ENCODE assay signal across 1 cellular context in genomic region chrX:17567173-17567572, GRCh38.
TF ChIP-seq lines count a peak whose summit lies in the region.

No MANE protein-coding gene starts in this region.

TF ChIP-seq in IMR-90, 13 proteins besides CTCF, POLR2A, EP300 and RAD21 (continued from another document):
- TF ChIP-seq MAZ (IDR thresholded peaks at IDR 0.05; ENCODE audit: borderline replicate concordance, low read depth, low read length) (no peak), CEBPB (IDR thresholded peaks at IDR 0.05; ENCODE audit: low read depth, low read length) (no peak), MAFK (IDR thresholded peaks at IDR 0.05; ENCODE audit: low read depth, low read length) (no peak), CHD1 (IDR thresholded peaks at IDR 0.05; ENCODE audit: low read depth, low read length) (no peak), MXI1 (IDR thresholded peaks at IDR 0.05; ENCODE audit: borderline replicate concordance, low read depth, low read length) (no peak), RCOR1 (IDR thresholded peaks at IDR 0.05; ENCODE audit: insufficient replicate concordance, low read length) (no peak)
- TF ChIP-seq, protein P1, sequence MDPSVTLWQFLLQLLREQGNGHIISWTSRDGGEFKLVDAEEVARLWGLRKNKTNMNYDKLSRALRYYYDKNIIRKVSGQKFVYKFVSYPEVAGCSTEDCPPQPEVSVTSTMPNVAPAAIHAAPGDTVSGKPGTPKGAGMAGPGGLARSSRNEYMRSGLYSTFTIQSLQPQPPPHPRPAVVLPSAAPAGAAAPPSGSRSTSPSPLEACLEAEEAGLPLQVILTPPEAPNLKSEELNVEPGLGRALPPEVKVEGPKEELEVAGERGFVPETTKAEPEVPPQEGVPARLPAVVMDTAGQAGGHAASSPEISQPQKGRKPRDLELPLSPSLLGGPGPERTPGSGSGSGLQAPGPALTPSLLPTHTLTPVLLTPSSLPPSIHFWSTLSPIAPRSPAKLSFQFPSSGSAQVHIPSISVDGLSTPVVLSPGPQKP (IDR thresholded peaks at IDR 0.05; ENCODE audit: borderline replicate concordance, low read depth, low read length), result no peak
